8 cellular contexts compared by ENCODE assay signal in the genomic region with DNA sequence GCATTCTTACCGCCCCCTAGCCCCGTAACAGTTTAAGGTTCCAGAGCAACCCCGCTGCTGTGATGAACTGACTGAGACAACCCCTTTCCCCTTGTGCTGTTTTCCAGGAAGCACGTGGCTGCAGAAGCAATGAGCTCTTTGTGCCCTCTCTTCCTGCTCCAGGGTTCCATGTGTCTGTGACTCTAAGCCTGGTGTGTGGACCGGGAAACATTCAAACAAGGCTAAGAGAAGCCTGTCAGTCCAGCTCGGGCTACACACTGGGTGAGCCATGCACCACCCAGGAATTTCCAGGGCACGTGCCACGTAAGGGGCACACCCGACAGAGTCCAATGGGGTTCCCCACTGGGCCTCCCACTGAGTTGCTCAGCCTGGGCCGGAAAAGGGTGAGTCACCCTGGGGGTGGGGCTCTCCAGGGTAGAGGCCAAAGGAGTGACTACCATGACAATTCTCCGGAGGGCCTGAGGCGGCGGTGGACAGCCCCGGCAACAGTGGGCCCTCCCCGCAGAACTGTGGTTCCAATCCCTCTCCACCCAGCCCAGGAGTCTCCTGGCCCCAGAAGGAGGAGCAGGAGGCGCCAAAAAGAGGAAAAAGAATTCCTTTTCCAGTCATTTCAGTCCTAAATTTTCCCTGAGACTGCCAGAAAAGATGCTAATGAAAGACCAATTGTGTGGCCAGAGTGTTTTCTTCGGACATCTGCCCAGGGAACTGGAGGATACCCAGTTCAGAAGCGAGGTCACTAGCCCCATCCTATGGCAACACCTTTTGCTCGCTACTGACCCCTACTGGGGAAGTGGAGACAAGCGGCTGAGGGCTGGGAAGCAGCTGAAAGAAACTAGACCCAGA.
DNase-seq lines count a peak whose midpoint lies in the region; ATAC-seq, FAIRE-seq and TF ChIP-seq lines count a peak whose summit lies in the region.

No MANE protein-coding gene starts in this region.

- peak; percentile 91 for ATAC-seq in GM21360 (IDR thresholded peaks at IDR 0.05; ENCODE audit: unreplicated experiment)

- FAIRE-seq in D721Med (lab: Jason Lieb, UNC) (no peak), urothelium cell line (lab: Jason Lieb, UNC) (peak; percentile 56)

- H3K27ac Mint-ChIP-seq in activated naive CD8-positive, alpha-beta T cell treated with anti-CD3 and anti-CD28 coated beads for 36 hours, result peak overlapping the region; percentile 74

- TF ChIP-seq POLR2A in prostate gland (IDR thresholded peaks at IDR 0.05), result no peak

- intact Hi-C loops in prostate gland (cut with DNase I), result loop anchor here (5.0 kb wide), 2 partner anchors 36 to 79 kb away; no protein-coding TSS in a partner anchor

- H3K4me3 Mint-ChIP-seq in activated naive CD8-positive, alpha-beta T cell treated with anti-CD3 and anti-CD28 coated beads for 36 hours, result peak overlapping the region; percentile 41

- H3K36me3 Mint-ChIP-seq in activated naive CD8-positive, alpha-beta T cell treated with anti-CD3 and anti-CD28 coated beads for 36 hours, result no peaks in the 10 kb centered on the region

- no peaks in the 10 kb centered on the region for H3K9me3 Mint-ChIP-seq in activated naive CD8-positive, alpha-beta T cell treated with anti-CD3 and anti-CD28 coated beads for 36 hours

- H3K27me3 Mint-ChIP-seq in activated naive CD8-positive, alpha-beta T cell treated with anti-CD3 and anti-CD28 coated beads for 36 hours, result no peaks in the 10 kb centered on the region

- H3K4me3 ChIP-seq in cardiac muscle cell (no peak overlapping the region), prostate gland (no peak overlapping the region)

- peaks cover 14% of the 10 kb centered on the region for H3K4me1 Mint-ChIP-seq in activated naive CD8-positive, alpha-beta T cell treated with anti-CD3 and anti-CD28 coated beads for 36 hours

- 77% methylated on average over 20 of the region's 20 CpGs for WGBS in prostate gland

- peaks cover 5% of the 10 kb centered on the region for H3K4me1 ChIP-seq in cardiac muscle cell (ENCODE audit: low read depth)
- H3K4me1 ChIP-seq in prostate gland (replicated peaks), result no peaks in the 10 kb centered on the region

- DNase-seq in D721Med (ENCODE audit: insufficient read length, low spot score) (no peak), HPDE6-E6E7 (ENCODE audit: extremely low spot score) (peak; percentile 98), SKM-1 treated with dmso at 0.1 percent for 144 hours (lab: John Stamatoyannopoulos, UW; ENCODE audit: unreplicated experiment) (peak; percentile 58), cardiac muscle cell (ENCODE audit: low read depth in 1 of 2, low spot score in 1 of 2) (peak; percentile 75 to 94), prostate gland (ENCODE audit: low spot score) (peak; percentile 36), urothelium cell line (ENCODE audit: low spot score) (peak; percentile 95)
- DNase-seq in activated naive CD8-positive, alpha-beta T cell treated with anti-CD3 and anti-CD28 coated beads for 36 hours, result peak; percentile 83

- H3K27ac ChIP-seq in cardiac muscle cell (no peak overlapping the region), prostate gland (no peak overlapping the region)

- H3K9me3 ChIP-seq in cardiac muscle cell (ENCODE audit: low read depth) (no peaks in the 10 kb centered on the region), prostate gland (no peaks in the 10 kb centered on the region)

- H3K36me3 ChIP-seq in cardiac muscle cell (no peaks in the 10 kb centered on the region), prostate gland (no peaks in the 10 kb centered on the region)

- H3K27me3 ChIP-seq in cardiac muscle cell, result no peaks in the 10 kb centered on the region
- no peaks in the 10 kb centered on the region for H3K27me3 ChIP-seq in prostate gland (replicated peaks; ENCODE audit: insufficient read depth)

- peak; percentile 52 for TF ChIP-seq CTCF in D721Med (IDR thresholded peaks at IDR 0.05; ENCODE audit: insufficient read depth, missing control alignments)
- peak; percentile 97 for TF ChIP-seq CTCF in cardiac muscle cell (IDR thresholded peaks at IDR 0.05; ENCODE audit: low read depth, low read length)
- TF ChIP-seq CTCF in prostate gland (IDR thresholded peaks at IDR 0.05), result peak in 3 of 4 experiments; percentile 48 to 61 (median 54)
